Comparison of ENCODE assay signal across 26 cellular contexts in the genomic region with DNA sequence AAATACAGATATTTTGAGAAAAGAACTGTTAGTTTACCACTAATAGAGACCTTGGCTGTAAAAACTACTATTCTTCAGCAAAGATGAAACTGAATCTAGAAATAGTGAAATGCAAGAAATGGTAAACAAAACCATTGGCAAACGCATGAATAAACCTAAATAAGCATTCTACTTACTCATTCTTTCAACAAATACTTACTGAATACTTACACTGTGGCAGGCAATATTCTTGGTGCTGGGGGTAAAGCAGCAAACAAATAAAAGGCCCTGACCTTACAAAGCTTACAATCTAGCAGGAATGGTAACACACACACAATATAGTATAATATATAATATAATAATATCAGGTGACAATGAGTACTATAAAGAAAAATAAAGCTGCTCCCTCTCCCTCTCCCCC. TPM values are rescaled to one million over a fixed set of nuclear protein-coding genes. Genes with fewer than 3 reads are reported as not detected.
DNase-seq lines count a peak whose midpoint lies in the region; ATAC-seq and TF ChIP-seq lines count a peak whose summit lies in the region.
"Had no signal": no experiment of that assay in that cellular context is flagged by ENCODE, and none has a peak within 500 bp of the region (broad histone marks: within the 10 kb centered on the region; RNA-seq: fewer than 3 reads in every experiment).

No MANE protein-coding gene starts in this region.

- H3K27me3 ChIP-seq in SJSA1 (replicated peaks): no peaks in the 10 kb centered on the region
- H3K27me3 ChIP-seq: BLaER1, Peyer's patch had no signal

- H3K4me3 ChIP-seq in SJSA1: no peak overlapping the region
- H3K4me3 ChIP-seq: BLaER1, GM23248, Peyer's patch had no signal

- peaks cover 4% of the 10 kb centered on the region for H3K36me3 Mint-ChIP-seq in stimulated activated effector memory CD8-positive, alpha-beta T cell treated with anti-CD3 and anti-CD28 coated beads, Interleukin-12 subunit alpha, Interleukin-12 subunit beta, amount 100 ng/mL, for 72 hours

- H3K4me1 ChIP-seq in SJSA1 (replicated peaks): peaks cover 14% of the 10 kb centered on the region; the same call in 1 of the 2 replicates
- H3K4me1 ChIP-seq: BLaER1, Peyer's patch had no signal

- peaks cover 6% of the 10 kb centered on the region for H3K4me1 Mint-ChIP-seq in stimulated activated effector memory CD8-positive, alpha-beta T cell treated with anti-CD3 and anti-CD28 coated beads, Interleukin-12 subunit alpha, Interleukin-12 subunit beta, amount 100 ng/mL, for 72 hours

- H3K36me3 ChIP-seq in SJSA1: peaks cover 9% of the 10 kb centered on the region; the same call in 1 of the 2 replicates
- H3K36me3 ChIP-seq: Peyer's patch had no signal

- peak overlapping the region; percentile 60 for H3K27ac Mint-ChIP-seq in stimulated activated effector memory CD8-positive, alpha-beta T cell treated with anti-CD3 and anti-CD28 coated beads, Interleukin-12 subunit alpha, Interleukin-12 subunit beta, amount 100 ng/mL, for 72 hours

- no peak overlapping the region for H3K4me3 Mint-ChIP-seq in stimulated activated effector memory CD8-positive, alpha-beta T cell treated with anti-CD3 and anti-CD28 coated beads, Interleukin-12 subunit alpha, Interleukin-12 subunit beta, amount 100 ng/mL, for 72 hours
- H3K4me3 Mint-ChIP-seq: CD4-positive, CD25-positive, alpha-beta regulatory T cell had no signal

- no peak for TF ChIP-seq CTCF in GM20000 (IDR thresholded peaks at IDR 0.05; ENCODE audit: extremely low read depth, missing control alignments)

- no peak for ATAC-seq in stimulated activated effector memory CD8-positive, alpha-beta T cell treated with anti-CD3 and anti-CD28 coated beads, Interleukin-12 subunit alpha, Interleukin-12 subunit beta, amount 100 ng/mL, for 72 hours
- ATAC-seq in HG03139 (IDR thresholded peaks at IDR 0.05; ENCODE audit: unreplicated experiment) (no peak), HG03354 (IDR thresholded peaks at IDR 0.05; ENCODE audit: poor library complexity, severe bottlenecking, unreplicated experiment) (no peak), HG02678 (IDR thresholded peaks at IDR 0.05; ENCODE audit: unreplicated experiment) (no peak)

- no peaks in the 10 kb centered on the region for H3K9me3 ChIP-seq in SJSA1 (replicated peaks)
- H3K9me3 ChIP-seq: Peyer's patch, SK-N-SH had no signal

- peak; percentile 24 for DNase-seq in GM20000 (ENCODE audit: low spot score)
- DNase-seq in SJSA1 (ENCODE audit: low read depth in 1 of 2, low spot score in 2 of 2): peak in 1 of 2 experiments; percentile 20
- DNase-seq in fibroblast of gingiva (ENCODE audit: low read depth): peak; percentile 9
- DNase-seq in stimulated activated effector memory CD8-positive, alpha-beta T cell treated with anti-CD3 and anti-CD28 coated beads, Interleukin-12 subunit alpha, Interleukin-12 subunit beta, amount 100 ng/mL, for 72 hours (ENCODE audit: low spot score in 2 of 2): no peak
- DNase-seq: CD4-positive, CD25-positive, alpha-beta regulatory T cell; COR-L47; DMS79; EL; GDM1; GM23248; H7; KG1; MM.1S; NCI-H1417; NCI-H1694; NCI-H2029 treated with DMSO at 0.1 percent for 48 hours; NCI-H2227 treated with DMSO at 0.1 percent for 48 hours; NCI-H510A; Peyer's patch; SHP77 treated with DMSO at 0.1 percent for 48 hours; SK-N-SH; SW 1271 had no signal

- H3K9me3 Mint-ChIP-seq in stimulated activated effector memory CD8-positive, alpha-beta T cell treated with anti-CD3 and anti-CD28 coated beads, Interleukin-12 subunit alpha, Interleukin-12 subunit beta, amount 100 ng/mL, for 72 hours: no peaks in the 10 kb centered on the region

- peak overlapping the region; percentile 2; the same call in 1 of the 2 replicates for H3K27ac ChIP-seq in SJSA1
- H3K27ac ChIP-seq: BLaER1, GM23248, Peyer's patch had no signal

RNA-seq across cellular contexts. Expression of gene KATNAL1, which starts 38.7 kb away (rescaled TPM):
- total RNA-seq in SJSA1 (2014; rRNA removed; shearing (Covaris generic)): 43.5 and 54.9 TPM in 2 replicates

Comparison
In these comparisons a context has a peak if more than half of its experiments do, and no peak if none do; other contexts are left out.
1. DNase-seq: peak in GM20000 (single experiment) and fibroblast of gingiva (single experiment); none in stimulated activated effector memory CD8-positive, alpha-beta T cell treated with anti-CD3 and anti-CD28 coated beads, Interleukin-12 subunit alpha, Interleukin-12 subunit beta, amount 100 ng/mL, for 72 hours (0 of 2).